28 cellular contexts compared by ENCODE assay signal in the genomic region with DNA sequence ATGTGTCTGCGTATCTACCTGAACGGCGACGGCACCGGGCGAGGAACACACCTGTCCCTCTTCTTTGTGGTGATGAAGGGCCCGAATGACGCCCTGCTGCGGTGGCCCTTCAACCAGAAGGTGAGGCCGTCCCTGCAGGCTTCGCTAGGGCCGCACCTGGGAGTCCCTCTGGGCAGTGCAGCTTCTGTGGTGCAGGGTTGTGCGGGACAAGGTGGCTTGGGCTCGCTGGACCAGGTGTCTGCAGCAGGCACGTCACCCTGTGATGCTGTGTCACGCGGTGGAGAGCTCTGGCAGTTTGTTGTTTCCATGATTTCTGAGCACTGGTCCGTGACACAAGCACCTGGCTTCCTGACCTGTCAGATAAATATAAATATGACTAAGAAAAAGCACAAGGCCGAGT. TPM values are rescaled to one million over a fixed set of nuclear protein-coding genes. Genes with fewer than 3 reads are reported as not detected.
A peak's percentile ranks its signal among the peaks of the same experiment; 100 is the strongest.
DNase-seq lines count a peak whose midpoint lies in the region; ATAC-seq lines count a peak whose summit lies in the region.
"Had no signal": no experiment of that assay in that cellular context is flagged by ENCODE, and none has a peak within 500 bp of the region (broad histone marks: within the 10 kb centered on the region; RNA-seq: fewer than 3 reads in every experiment).

No MANE protein-coding gene starts in this region.

- peaks cover 2% of the 10 kb centered on the region for H3K36me3 Mint-ChIP-seq in T-helper 17 cell (ENCODE audit: low read depth)
- H3K36me3 Mint-ChIP-seq in stimulated activated naive B cell treated with anti-CD40 and anti-IgM and Interleukin-4, amounts not matched to agents 10 μg/mL and 1 μg/mL and 100 μg/mL, for 72 hours, result peaks cover 45 to 65% of the 10 kb centered on the region in 2 donors
- H3K36me3 Mint-ChIP-seq in activated T-cell treated with anti-CD3 and anti-CD28 coated beads, Interleukin-2, amount 50 U/mL, for 72 hours (ENCODE audit: insufficient read depth in 2 of 2), result peaks cover 4 to 21% of the 10 kb centered on the region in 2 donors

- peak overlapping the region; percentile 51 for H3K27ac Mint-ChIP-seq in T-helper 17 cell
- peak overlapping the region; percentile 84 for H3K27ac Mint-ChIP-seq in stimulated activated naive B cell treated with anti-CD40 and anti-IgM and Interleukin-4, amounts not matched to agents 10 μg/mL and 1 μg/mL and 100 μg/mL, for 72 hours
- H3K27ac Mint-ChIP-seq in activated T-cell treated with anti-CD3 and anti-CD28 coated beads, Interleukin-2, amount 50 U/mL, for 72 hours, result no peak overlapping the region
- H3K27ac Mint-ChIP-seq: activated CD8-positive, alpha-beta T cell treated with anti-CD3 and anti-CD28 coated beads, Interleukin-2, amount 10 ng/mL, durations not matched to agents 7 days and 5 days; activated naive CD4-positive, alpha-beta T cell treated with anti-CD3 and anti-CD28 coated beads, Interleukin-2, amount 50 U/mL, for 24 hours; dendritic cell treated with granulocyte-macrophage colony-stimulating factor and Interleukin-4, amounts not matched to agents 40 ng/mL and 50 ng/mL, for 4 days had no signal

- DNase-seq in NCI-H187 (lab: John Stamatoyannopoulos, UW) (peak; percentile 8 to 16), NCI-H187 treated with DMSO at 0.1 percent for 48 hours (lab: John Stamatoyannopoulos, UW) (no peak), NCI-H2029 (lab: John Stamatoyannopoulos, UW) (peak; percentile 95), T-helper 17 cell (no peak)
- no peak for DNase-seq in stimulated activated naive B cell treated with anti-CD40 and anti-IgM and Interleukin-4, amounts not matched to agents 10 μg/mL and 1 μg/mL and 100 μg/mL, for 72 hours
- DNase-seq in activated T-cell treated with anti-CD3 and anti-CD28 coated beads, Interleukin-2, amount 50 U/mL, for 72 hours, result no peak
- DNase-seq: 8988T; activated CD8-positive, alpha-beta T cell treated with anti-CD3 and anti-CD28 coated beads, Interleukin-2, amount 10 ng/mL, durations not matched to agents 7 days and 5 days; amniotic stem cell; C1 segment of cervical spinal cord; Caco-2; left ventricle myocardium superior; MV-4-11; NCI-H1930; posterior cingulate gyrus; RPMI8226; stimulated activated CD4-positive, alpha-beta T cell treated with anti-CD3 and anti-CD28 coated beads, Interleukin-2, amount 100 ng/mL, for 48 hours; transverse colon had no signal

- H3K4me1 Mint-ChIP-seq in T-helper 17 cell, result peaks cover 10% of the 10 kb centered on the region
- peaks cover 5% of the 10 kb centered on the region in 2 donors for H3K4me1 Mint-ChIP-seq in stimulated activated naive B cell treated with anti-CD40 and anti-IgM and Interleukin-4, amounts not matched to agents 10 μg/mL and 1 μg/mL and 100 μg/mL, for 72 hours
- H3K4me1 Mint-ChIP-seq in activated T-cell treated with anti-CD3 and anti-CD28 coated beads, Interleukin-2, amount 50 U/mL, for 72 hours (ENCODE audit: low read depth), result no peaks in the 10 kb centered on the region
- H3K4me1 Mint-ChIP-seq: activated naive CD4-positive, alpha-beta T cell treated with anti-CD3 and anti-CD28 coated beads, Interleukin-2, amount 50 U/mL, for 24 hours; brain; neural progenitor cell had no signal

- H3K9me3 ChIP-seq in T-helper 17 cell (ENCODE audit: control insufficient read depth, low read length, poor library complexity, severe bottlenecking), result no peaks in the 10 kb centered on the region
- H3K9me3 ChIP-seq: Caco-2, HAP-1, transverse colon had no signal

- no peak for ATAC-seq in T-helper 17 cell
- no peak for ATAC-seq in stimulated activated naive B cell treated with anti-CD40 and anti-IgM and Interleukin-4, amounts not matched to agents 10 μg/mL and 1 μg/mL and 100 μg/mL, for 72 hours (replicated peaks)
- no peak for ATAC-seq in activated T-cell treated with anti-CD3 and anti-CD28 coated beads, Interleukin-2, amount 50 U/mL, for 72 hours (replicated peaks in 1 of 2)
- no peak for ATAC-seq in GM18873 (IDR thresholded peaks at IDR 0.05; ENCODE audit: low FRiP score, unreplicated experiment)
- no peak for ATAC-seq in HG03039 (IDR thresholded peaks at IDR 0.05; ENCODE audit: unreplicated experiment)
- ATAC-seq: activated CD8-positive, alpha-beta T cell treated with anti-CD3 and anti-CD28 coated beads, Interleukin-2, amount 10 ng/mL, durations not matched to agents 7 days and 5 days; left ventricle myocardium superior; right cardiac atrium had no signal

- no peaks in the 10 kb centered on the region for H3K27me3 Mint-ChIP-seq in T-helper 17 cell
- no peaks in the 10 kb centered on the region for H3K27me3 Mint-ChIP-seq in stimulated activated naive B cell treated with anti-CD40 and anti-IgM and Interleukin-4, amounts not matched to agents 10 μg/mL and 1 μg/mL and 100 μg/mL, for 72 hours
- H3K27me3 Mint-ChIP-seq in activated T-cell treated with anti-CD3 and anti-CD28 coated beads, Interleukin-2, amount 50 U/mL, for 72 hours (ENCODE audit: low read depth), result no peaks in the 10 kb centered on the region
- H3K27me3 Mint-ChIP-seq: activated naive CD4-positive, alpha-beta T cell treated with anti-CD3 and anti-CD28 coated beads, Interleukin-2, amount 50 U/mL, for 24 hours; brain; dendritic cell treated with granulocyte-macrophage colony-stimulating factor and Interleukin-4, amounts not matched to agents 40 ng/mL and 50 ng/mL, for 4 days had no signal

- H3K4me3 Mint-ChIP-seq in T-helper 17 cell, result no peak overlapping the region
- H3K4me3 Mint-ChIP-seq in stimulated activated naive B cell treated with anti-CD40 and anti-IgM and Interleukin-4, amounts not matched to agents 10 μg/mL and 1 μg/mL and 100 μg/mL, for 72 hours, result no peak overlapping the region
- H3K4me3 Mint-ChIP-seq in activated T-cell treated with anti-CD3 and anti-CD28 coated beads, Interleukin-2, amount 50 U/mL, for 72 hours, result no peak overlapping the region
- H3K4me3 Mint-ChIP-seq: activated CD8-positive, alpha-beta T cell treated with anti-CD3 and anti-CD28 coated beads, Interleukin-2, amount 10 ng/mL, durations not matched to agents 7 days and 5 days; activated naive CD4-positive, alpha-beta T cell treated with anti-CD3 and anti-CD28 coated beads, Interleukin-2, amount 50 U/mL, for 24 hours; brain; dendritic cell treated with granulocyte-macrophage colony-stimulating factor and Interleukin-4, amounts not matched to agents 40 ng/mL and 50 ng/mL, for 4 days; neural progenitor cell had no signal

- no peaks in the 10 kb centered on the region for H3K9me3 Mint-ChIP-seq in stimulated activated naive B cell treated with anti-CD40 and anti-IgM and Interleukin-4, amounts not matched to agents 10 μg/mL and 1 μg/mL and 100 μg/mL, for 72 hours
- H3K9me3 Mint-ChIP-seq in activated T-cell treated with anti-CD3 and anti-CD28 coated beads, Interleukin-2, amount 50 U/mL, for 72 hours, result no peaks in the 10 kb centered on the region
- H3K9me3 Mint-ChIP-seq: activated naive CD4-positive, alpha-beta T cell treated with anti-CD3 and anti-CD28 coated beads, Interleukin-2, amount 50 U/mL, for 24 hours; brain; dendritic cell treated with granulocyte-macrophage colony-stimulating factor and Interleukin-4, amounts not matched to agents 40 ng/mL and 50 ng/mL, for 4 days; neural progenitor cell had no signal

RNA-seq across cellular contexts. Expression of gene FBXW5, which starts 20.7 kb away (rescaled TPM):
- total RNA-seq in T-helper 17 cell, result 10 to 100 TPM; 84.3 to 88.4 TPM
- total RNA-seq in activated T-cell treated with anti-CD3 and anti-CD28 coated beads, Interleukin-2, amount 50 U/mL, for 72 hours, result 10 to 100 TPM; 67.7 to 74.9 TPM

RNA-seq across cellular contexts. Expression of gene C8G, which starts 21.2 kb away (rescaled TPM):
- total RNA-seq in T-helper 17 cell, result 1 to 10 TPM; 1.4 to 2.7 TPM
- 1 to 10 TPM; 2.6 to 3.4 TPM for total RNA-seq in activated T-cell treated with anti-CD3 and anti-CD28 coated beads, Interleukin-2, amount 50 U/mL, for 72 hours
- total RNA-seq: LHCN-M2, mesenteric fat pad had no signal

RNA-seq across cellular contexts. Expression of gene LCN12, which starts 28.2 kb away (rescaled TPM):
- total RNA-seq in T-helper 17 cell, result 1 to 10 TPM; 2.6 to 4.2 TPM
- total RNA-seq in activated T-cell treated with anti-CD3 and anti-CD28 coated beads, Interleukin-2, amount 50 U/mL, for 72 hours, result 1 to 10 TPM; 1.0 to 1.4 TPM
- total RNA-seq: LHCN-M2, mesenteric fat pad had no signal

RNA-seq across cellular contexts. Expression of gene TRAF2, which starts 37.6 kb away (rescaled TPM):
- total RNA-seq in T-helper 17 cell, result 10 to 100 TPM; 20.8 to 21.4 TPM
- total RNA-seq in activated T-cell treated with anti-CD3 and anti-CD28 coated beads, Interleukin-2, amount 50 U/mL, for 72 hours, result 10 to 100 TPM; 53.5 to 73.3 TPM

RNA-seq across cellular contexts. Expression of gene PTGDS, which starts 53.4 kb away (rescaled TPM):
- total RNA-seq in T-helper 17 cell, result 100 to 1,000 TPM in 1 of 2 donors, 10 to 100 TPM in 1; 21.4 to 166 TPM
- not detected for total RNA-seq in activated T-cell treated with anti-CD3 and anti-CD28 coated beads, Interleukin-2, amount 50 U/mL, for 72 hours
- total RNA-seq: Caco-2 had no signal

Comparison
In these comparisons a context has a peak if more than half of its experiments do, and no peak if none do; other contexts are left out.
1. DNase-seq: peak in NCI-H187 (2 of 2) and NCI-H2029 (single experiment); none in NCI-H187 treated with DMSO at 0.1 percent for 48 hours (single experiment), T-helper 17 cell (0 of 3), stimulated activated naive B cell treated with anti-CD40 and anti-IgM and Interleukin-4, amounts not matched to agents 10 μg/mL and 1 μg/mL and 100 μg/mL, for 72 hours (single experiment) and activated T-cell treated with anti-CD3 and anti-CD28 coated beads, Interleukin-2, amount 50 U/mL, for 72 hours (0 of 2).